2 cellular contexts compared by ENCODE assay signal in the genomic region with DNA sequence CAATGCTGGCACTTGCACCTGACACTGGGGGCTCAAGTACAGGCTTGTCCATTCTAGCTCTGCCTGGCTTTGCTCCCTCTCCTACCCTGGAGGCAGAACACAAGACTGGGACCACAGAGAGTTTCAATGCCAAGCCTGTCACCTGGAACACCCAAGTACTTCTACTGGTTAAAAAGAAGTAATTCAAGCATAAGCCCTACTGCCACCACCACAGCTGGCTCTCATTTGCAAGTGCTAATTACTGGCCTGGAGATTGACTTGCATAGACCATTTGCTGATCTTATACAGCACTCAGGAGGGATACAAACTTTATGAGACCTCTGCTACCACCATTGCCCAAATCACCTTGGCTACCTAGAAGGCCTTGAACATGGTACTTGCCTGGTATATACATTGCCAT.
TF ChIP-seq lines count a peak whose summit lies in the region.

No MANE protein-coding gene starts in this region.

TF ChIP-seq in GM23338, 12 proteins besides CTCF, POLR2A, EP300 and RAD21 (continues in another document):
- TF ChIP-seq ZNF114 (CRISPR knock-in tag; IDR thresholded peaks at IDR 0.05) (no peak), CREB1 (CRISPR knock-in tag; IDR thresholded peaks at IDR 0.05; ENCODE audit: low read depth) (no peak), ZNF331 (CRISPR knock-in tag; IDR thresholded peaks at IDR 0.05; ENCODE audit: low read depth) (no peak), JUNB (IDR thresholded peaks at IDR 0.05; ENCODE audit: unreplicated experiment) (no peak), EZH2phosphoT487 (IDR thresholded peaks at IDR 0.05; ENCODE audit: unreplicated experiment) (no peak), EZH2 (IDR thresholded peaks at IDR 0.05; ENCODE audit: low read depth, unreplicated experiment) (no peak), STAT1 (IDR thresholded peaks at IDR 0.05; ENCODE audit: unreplicated experiment) (no peak), POLR2AphosphoS5 (IDR thresholded peaks at IDR 0.05; ENCODE audit: low read depth) (no peak), ETS1 (IDR thresholded peaks at IDR 0.05) (no peak), NANOG (IDR thresholded peaks at IDR 0.05; ENCODE audit: borderline replicate concordance) (no peak)
- TF ChIP-seq, protein P1, sequence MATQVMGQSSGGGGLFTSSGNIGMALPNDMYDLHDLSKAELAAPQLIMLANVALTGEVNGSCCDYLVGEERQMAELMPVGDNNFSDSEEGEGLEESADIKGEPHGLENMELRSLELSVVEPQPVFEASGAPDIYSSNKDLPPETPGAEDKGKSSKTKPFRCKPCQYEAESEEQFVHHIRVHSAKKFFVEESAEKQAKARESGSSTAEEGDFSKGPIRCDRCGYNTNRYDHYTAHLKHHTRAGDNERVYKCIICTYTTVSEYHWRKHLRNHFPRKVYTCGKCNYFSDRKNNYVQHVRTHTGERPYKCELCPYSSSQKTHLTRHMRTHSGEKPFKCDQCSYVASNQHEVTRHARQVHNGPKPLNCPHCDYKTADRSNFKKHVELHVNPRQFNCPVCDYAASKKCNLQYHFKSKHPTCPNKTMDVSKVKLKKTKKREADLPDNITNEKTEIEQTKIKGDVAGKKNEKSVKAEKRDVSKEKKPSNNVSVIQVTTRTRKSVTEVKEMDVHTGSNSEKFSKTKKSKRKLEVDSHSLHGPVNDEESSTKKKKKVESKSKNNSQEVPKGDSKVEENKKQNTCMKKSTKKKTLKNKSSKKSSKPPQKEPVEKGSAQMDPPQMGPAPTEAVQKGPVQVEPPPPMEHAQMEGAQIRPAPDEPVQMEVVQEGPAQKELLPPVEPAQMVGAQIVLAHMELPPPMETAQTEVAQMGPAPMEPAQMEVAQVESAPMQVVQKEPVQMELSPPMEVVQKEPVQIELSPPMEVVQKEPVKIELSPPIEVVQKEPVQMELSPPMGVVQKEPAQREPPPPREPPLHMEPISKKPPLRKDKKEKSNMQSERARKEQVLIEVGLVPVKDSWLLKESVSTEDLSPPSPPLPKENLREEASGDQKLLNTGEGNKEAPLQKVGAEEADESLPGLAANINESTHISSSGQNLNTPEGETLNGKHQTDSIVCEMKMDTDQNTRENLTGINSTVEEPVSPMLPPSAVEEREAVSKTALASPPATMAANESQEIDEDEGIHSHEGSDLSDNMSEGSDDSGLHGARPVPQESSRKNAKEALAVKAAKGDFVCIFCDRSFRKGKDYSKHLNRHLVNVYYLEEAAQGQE (IDR thresholded peaks at IDR 0.05; ENCODE audit: unreplicated experiment) = no peak

TF ChIP-seq in H1, 55 proteins besides CTCF, POLR2A, EP300 and RAD21:
- TF ChIP-seq FOSL1 (IDR thresholded peaks at IDR 0.05; ENCODE audit: insufficient read depth, low read depth, low read length) (no peak), SRF (IDR thresholded peaks at IDR 0.05; ENCODE audit: low read depth, low read length) (no peak), ASH2L (IDR thresholded peaks at IDR 0.05; ENCODE audit: low read length) (no peak), JUND (IDR thresholded peaks at IDR 0.05; ENCODE audit: low read length) (no peak), CBX8 (IDR thresholded peaks at IDR 0.05; ENCODE audit: borderline replicate concordance, low read depth, low read length) (no peak), SIRT6 (IDR thresholded peaks at IDR 0.05; ENCODE audit: low read length) (no peak), TCF12 (IDR thresholded peaks at IDR 0.05; ENCODE audit: low read depth, low read length) (no peak), SP1 (IDR thresholded peaks at IDR 0.05; ENCODE audit: low read depth, low read length) (no peak), SIX5 (IDR thresholded peaks at IDR 0.05; ENCODE audit: low read depth, low read length) (no peak), SAP30 (IDR thresholded peaks at IDR 0.05; ENCODE audit: insufficient read depth, insufficient replicate concordance, low read length) (no peak), NANOG (IDR thresholded peaks at IDR 0.05; ENCODE audit: insufficient read depth, low read depth, low read length, poor library complexity, severe bottlenecking) (no peak)
